16 cellular contexts compared by ENCODE assay signal in genomic region chr1:31747304-31747703, GRCh38.
"Had no signal": no experiment of that assay in that cellular context is flagged by ENCODE, and none has a peak within 500 bp of the region (broad histone marks: within the 10 kb centered on the region; RNA-seq: fewer than 3 reads in every experiment).

No MANE protein-coding gene starts in this region.

- H3K36me3 Mint-ChIP-seq: activated naive CD8-positive, alpha-beta T cell; naive B cell had no signal

- H3K36me3 ChIP-seq: heart left ventricle, transverse colon had no signal

- H3K4me3 Mint-ChIP-seq: activated naive CD8-positive, alpha-beta T cell had no signal

- H3K9me3 Mint-ChIP-seq: naive B cell had no signal

- H3K4me3 ChIP-seq: heart left ventricle, lung, skin epidermis, transverse colon had no signal

- H3K27me3 ChIP-seq: heart left ventricle had no signal

- H3K27ac ChIP-seq: heart left ventricle, skin epidermis, transverse colon had no signal

- ATAC-seq: left colon; stimulated activated naive CD8-positive, alpha-beta T cell treated with anti-CD3 and anti-CD28 coated beads, Interleukin-15, Interleukin-2, amounts not matched to agents 100 U/mL and 50 U/mL, for 24 hours had no signal

- H3K9me3 ChIP-seq: heart left ventricle, transverse colon had no signal

- H3K27ac Mint-ChIP-seq: activated naive CD8-positive, alpha-beta T cell had no signal

- DNase-seq: activated CD4-positive, alpha-beta T cell treated with anti-CD3 and anti-CD28 coated beads for 1 hour; activated CD4-positive, alpha-beta T cell treated with anti-CD3 and anti-CD28 coated beads, Interleukin-2, amount 50 U/mL, for 4 hours; activated gamma-delta T cell treated with Interleukin-2 at 50 U/mL for 16 hours; activated T-cell treated with anti-CD3 and anti-CD28 coated beads, Interleukin-2, amount 50 U/mL, for 48 hours; dermis blood vessel endothelial cell; heart left ventricle; left colon; naive B cell; nucleus accumbens; stimulated activated CD4-positive, alpha-beta T cell treated with anti-CD3 and anti-CD28 coated beads, Interleukin-15, amount 100 ng/mL, for 24 hours; stimulated activated CD4-positive, alpha-beta T cell treated with anti-CD3 and anti-CD28 coated beads, Interleukin-4, amount 100 ng/mL, for 1 hour; stimulated activated naive CD8-positive, alpha-beta T cell treated with anti-CD3 and anti-CD28 coated beads, Interleukin-15, Interleukin-2, amounts not matched to agents 100 U/mL and 50 U/mL, for 24 hours; transverse colon had no signal
